9 cellular contexts compared by ENCODE assay signal in the genomic region with DNA sequence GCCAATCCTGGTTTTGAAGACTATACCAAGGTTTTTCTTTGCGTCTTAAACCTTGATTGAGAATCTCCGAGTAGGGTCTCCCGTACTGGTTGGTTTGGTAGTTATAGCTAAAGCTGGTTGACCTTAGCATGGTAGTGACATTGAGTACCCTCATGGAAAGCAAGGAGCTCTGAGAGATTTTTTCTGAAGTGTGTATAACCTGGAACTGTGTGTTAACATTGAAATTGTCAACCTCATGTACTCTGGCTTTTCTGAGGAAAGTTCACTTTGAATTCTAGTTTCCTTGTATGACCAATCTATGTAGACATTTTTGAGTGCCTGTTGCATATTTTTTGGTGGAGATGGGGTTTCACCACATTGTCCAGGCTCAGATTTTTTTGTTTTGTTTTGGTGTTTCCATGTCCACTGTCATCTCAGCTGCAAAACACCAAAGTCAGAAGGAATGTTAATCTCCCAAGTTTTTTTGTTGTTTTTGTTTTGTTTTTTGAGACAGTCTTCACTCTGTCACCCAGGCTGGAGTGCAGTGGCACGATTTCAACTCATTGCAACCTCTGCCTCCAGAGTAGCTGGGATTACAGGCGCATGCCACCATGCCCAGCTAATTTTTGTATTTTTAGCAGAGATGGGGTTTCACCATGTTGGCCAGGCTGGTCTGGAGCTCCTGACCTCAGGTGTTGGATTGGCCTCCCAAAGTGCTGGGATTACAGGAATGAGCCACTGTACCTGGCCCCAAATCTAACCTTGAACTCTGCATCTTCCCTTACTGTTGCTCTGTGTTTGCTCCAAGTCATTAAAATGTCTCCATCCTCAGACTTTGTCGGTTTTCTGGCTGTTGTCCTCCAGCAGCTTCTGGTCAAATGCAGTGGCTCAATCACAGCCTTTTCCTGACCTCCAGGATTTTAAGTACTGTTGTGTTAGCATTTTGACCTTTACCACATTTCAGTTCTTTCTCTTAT.
A peak's percentile ranks its signal among the peaks of the same experiment; 100 is the strongest.
DNase-seq lines count a peak whose midpoint lies in the region; ATAC-seq and TF ChIP-seq lines count a peak whose summit lies in the region.
"Had no signal": no experiment of that assay in that cellular context is flagged by ENCODE, and none has a peak within 500 bp of the region (broad histone marks: within the 10 kb centered on the region; RNA-seq: fewer than 3 reads in every experiment).

No MANE protein-coding gene starts in this region.

- H3K4me3 ChIP-seq in RWPE2 (ENCODE audit: severe bottlenecking) = no peak overlapping the region
- H3K4me3 ChIP-seq in fibroblast of mammary gland (ENCODE audit: control insufficient read depth, low read depth, low read length) = no peak overlapping the region

- H3K27ac ChIP-seq in RWPE2 (ENCODE audit: poor library complexity, severe bottlenecking) = peak overlapping the region; percentile 81

- peak; percentile 25 for DNase-seq in stimulated activated CD4-positive, alpha-beta T cell treated with anti-CD3 and anti-CD28 coated beads, Interleukin-15, amount 100 ng/mL, for 24 hours
- DNase-seq in stimulated activated CD4-positive, alpha-beta T cell treated with anti-CD3 and anti-CD28 coated beads, Interleukin-2, amount 100 ng/mL, for 24 hours = no peak
- DNase-seq in RWPE2 (ENCODE audit: low spot score) = no peak
- DNase-seq in fibroblast of mammary gland (ENCODE audit: low read depth) = peak; percentile 40
- DNase-seq in SIG-M5 treated with dmso at 0.1 percent for 504 hours (lab: John Stamatoyannopoulos, UW; ENCODE audit: unreplicated experiment) = no peak
- DNase-seq in GM19238 (ENCODE audit: insufficient read length, low spot score) = no peak
- DNase-seq: NCI-H446 treated with DMSO at 0.1 percent for 48 hours had no signal

- ATAC-seq in RWPE2 (ENCODE audit: low read depth) (peak; percentile 0; the same call in 2 of the 3 replicates), GM21529 (IDR thresholded peaks at IDR 0.05; ENCODE audit: unreplicated experiment) (no peak), GM21360 (IDR thresholded peaks at IDR 0.05; ENCODE audit: unreplicated experiment) (no peak)

- H3K9me3 ChIP-seq in RWPE2 (ENCODE audit: severe bottlenecking) = no peaks in the 10 kb centered on the region

- no peak for TF ChIP-seq CTCF in RWPE2 (IDR thresholded peaks at IDR 0.05; ENCODE audit: poor library complexity, severe bottlenecking)
- TF ChIP-seq CTCF in fibroblast of mammary gland (conservative IDR thresholded peaks at IDR 0.05; ENCODE audit: control insufficient read depth, insufficient read depth, low read depth, low read length) = no peak

- no peaks in the 10 kb centered on the region for H3K27me3 ChIP-seq in RWPE2 (ENCODE audit: insufficient read depth, poor library complexity, severe bottlenecking)

- H3K4me1 ChIP-seq in RWPE2 (ENCODE audit: insufficient read depth, poor library complexity, severe bottlenecking) = no peaks in the 10 kb centered on the region

- H3K36me3 ChIP-seq in RWPE2 (ENCODE audit: low read depth) = peaks cover 50% of the 10 kb centered on the region

Comparison
In these comparisons a context has a peak if more than half of its experiments do, and no peak if none do; other contexts are left out.
1. DNase-seq: peak in stimulated activated CD4-positive, alpha-beta T cell treated with anti-CD3 and anti-CD28 coated beads, Interleukin-15, amount 100 ng/mL, for 24 hours (single experiment) and fibroblast of mammary gland (single experiment); none in stimulated activated CD4-positive, alpha-beta T cell treated with anti-CD3 and anti-CD28 coated beads, Interleukin-2, amount 100 ng/mL, for 24 hours (0 of 2), RWPE2 (single experiment), SIG-M5 treated with dmso at 0.1 percent for 504 hours (single experiment) and GM19238 (single experiment).